Comparison of ENCODE assay signal across 26 cellular contexts in the genomic region with DNA sequence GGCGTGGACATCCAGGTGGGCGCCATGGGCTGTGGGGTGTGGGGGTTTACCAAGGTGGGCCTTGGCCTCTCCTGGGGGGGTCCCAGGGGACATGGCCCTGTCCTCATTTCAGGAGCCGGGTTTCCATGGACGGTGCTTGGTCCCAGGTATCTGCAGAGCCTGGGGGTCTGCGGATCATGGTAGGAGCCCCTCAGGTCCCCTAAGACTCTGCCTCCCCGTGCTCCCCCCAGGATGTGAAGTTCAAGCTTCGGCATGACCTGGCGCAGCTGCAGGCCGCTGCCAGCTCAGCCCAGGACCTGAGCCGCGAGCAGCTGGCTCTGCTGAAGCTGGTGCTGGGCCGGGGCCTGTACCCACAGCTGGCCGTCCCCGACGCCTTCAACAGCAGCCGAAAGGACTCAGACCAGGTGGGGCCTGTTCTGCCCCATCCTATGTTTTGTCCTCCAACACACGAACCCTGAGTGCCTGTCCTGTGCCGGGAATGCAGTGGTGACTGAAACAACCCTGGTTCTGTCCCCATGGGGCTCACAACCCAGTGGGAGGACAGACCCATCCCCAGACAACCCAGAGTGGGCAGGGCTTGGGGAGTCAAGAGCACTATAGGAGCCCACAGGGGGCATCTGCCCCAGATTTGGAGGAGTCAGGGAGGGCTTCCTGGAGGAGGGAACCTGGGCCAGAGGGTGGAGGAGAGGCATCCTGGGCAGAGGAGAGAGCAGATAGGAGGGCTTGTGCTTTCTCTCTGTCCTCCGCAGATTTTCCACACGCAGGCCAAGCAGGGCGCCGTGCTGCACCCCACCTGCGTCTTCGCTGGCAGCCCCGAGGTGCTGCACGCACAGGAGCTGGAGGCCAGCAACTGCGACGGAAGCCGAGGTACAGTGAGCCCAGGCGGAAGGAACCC. TPM values are rescaled to one million over a fixed set of nuclear protein-coding genes. Genes with fewer than 3 reads are reported as not detected.
"Had no signal": no experiment of that assay in that cellular context is flagged by ENCODE, and none has a peak within 500 bp of the region (broad histone marks: within the 10 kb centered on the region; RNA-seq: fewer than 3 reads in every experiment).

No MANE protein-coding gene starts in this region.

- H3K27ac Mint-ChIP-seq: activated CD4-positive, alpha-beta T cell treated with anti-CD3 and anti-CD28 coated beads, Interleukin-2, amount 10 ng/mL, durations not matched to agents 24 days and 14 days; activated CD8-positive, alpha-beta memory T cell treated with anti-CD3 and anti-CD28 coated beads, Interleukin-2, amount 10 ng/mL, durations not matched to agents 7 days and 5 days; activated CD8-positive, alpha-beta T cell treated with anti-CD3 and anti-CD28 coated beads for 36 hours; activated naive CD8-positive, alpha-beta T cell; activated T-helper 1 cell treated with anti-CD3 and anti-CD28 coated beads, Interleukin-12 subunit alpha, Interleukin-12 subunit beta, Interleukin-2, Interleukin-4 antibody, amounts not matched to agents 30 ng/mL and 10 ng/mL and 1 ng/mL, durations not matched to agents 14 hours and 24 hours and 36 hours; natural killer cell; T-cell; T-helper 2 cell treated with Interferon-gamma antibody and Interleukin-4, amounts not matched to agents 5 μg/mL and 100 μg/mL, for 36 hours had no signal

- H3K4me1 ChIP-seq: upper lobe of left lung had no signal

- H3K27ac ChIP-seq: thoracic aorta, VCaP had no signal

- DNase-seq: activated CD4-positive, alpha-beta T cell treated with anti-CD3 and anti-CD28 coated beads, Interleukin-2, amount 10 ng/mL, durations not matched to agents 24 days and 14 days; activated CD8-positive, alpha-beta memory T cell treated with anti-CD3 and anti-CD28 coated beads, Interleukin-2, amount 10 ng/mL, durations not matched to agents 7 days and 5 days; activated CD8-positive, alpha-beta T cell treated with anti-CD3 and anti-CD28 coated beads for 36 hours; activated gamma-delta T cell treated with Interleukin-2 at 50 U/mL for 16 hours; activated T-cell treated with anti-CD3 and anti-CD28 coated beads for 4 hours; central memory CD4-positive, alpha-beta T cell; dermis blood vessel endothelial cell; effector CD8-positive, alpha-beta T cell; foreskin melanocyte; hippocampal formation; kidney glomerular epithelial cell; left ventricle myocardium superior; midbrain; natural killer cell; stimulated activated CD4-positive, alpha-beta T cell treated with anti-CD3 and anti-CD28 coated beads, Interleukin-2, amount 100 ng/mL, for 48 hours; stimulated activated CD8-positive, alpha-beta memory T cell treated with anti-CD3 and anti-CD28 coated beads, Interleukin-4, amount 100 ng/mL, for 48 hours; stimulated activated naive CD4-positive, alpha-beta T cell treated with Interleukin-2 at 50 U/mL for 16 hours; T-cell had no signal

- H3K9me3 Mint-ChIP-seq: activated CD4-positive, alpha-beta T cell treated with anti-CD3 and anti-CD28 coated beads, Interleukin-2, amount 10 ng/mL, durations not matched to agents 24 days and 14 days; activated CD8-positive, alpha-beta T cell treated with anti-CD3 and anti-CD28 coated beads for 36 hours; activated T-helper 1 cell treated with anti-CD3 and anti-CD28 coated beads, Interleukin-12 subunit alpha, Interleukin-12 subunit beta, Interleukin-2, Interleukin-4 antibody, amounts not matched to agents 30 ng/mL and 10 ng/mL and 1 ng/mL, durations not matched to agents 14 hours and 24 hours and 36 hours; natural killer cell; T-cell; T-helper 2 cell treated with Interferon-gamma antibody and Interleukin-4, amounts not matched to agents 5 μg/mL and 100 μg/mL, for 36 hours had no signal

- H3K4me1 Mint-ChIP-seq: activated CD4-positive, alpha-beta T cell treated with anti-CD3 and anti-CD28 coated beads, Interleukin-2, amount 10 ng/mL, durations not matched to agents 24 days and 14 days; activated CD8-positive, alpha-beta memory T cell treated with anti-CD3 and anti-CD28 coated beads, Interleukin-2, amount 10 ng/mL, durations not matched to agents 7 days and 5 days; T-cell had no signal

- H3K4me3 Mint-ChIP-seq: activated CD4-positive, alpha-beta T cell treated with anti-CD3 and anti-CD28 coated beads, Interleukin-2, amount 10 ng/mL, durations not matched to agents 24 days and 14 days; activated CD8-positive, alpha-beta memory T cell treated with anti-CD3 and anti-CD28 coated beads, Interleukin-2, amount 10 ng/mL, durations not matched to agents 7 days and 5 days; activated CD8-positive, alpha-beta T cell treated with anti-CD3 and anti-CD28 coated beads for 36 hours; activated naive CD8-positive, alpha-beta T cell; activated T-helper 1 cell treated with anti-CD3 and anti-CD28 coated beads, Interleukin-12 subunit alpha, Interleukin-12 subunit beta, Interleukin-2, Interleukin-4 antibody, amounts not matched to agents 30 ng/mL and 10 ng/mL and 1 ng/mL, durations not matched to agents 14 hours and 24 hours and 36 hours; natural killer cell; T-cell; T-helper 2 cell treated with Interferon-gamma antibody and Interleukin-4, amounts not matched to agents 5 μg/mL and 100 μg/mL, for 36 hours had no signal

- H3K36me3 Mint-ChIP-seq: activated naive CD8-positive, alpha-beta T cell; natural killer cell had no signal

- H3K27me3 Mint-ChIP-seq: activated CD4-positive, alpha-beta T cell treated with anti-CD3 and anti-CD28 coated beads, Interleukin-2, amount 10 ng/mL, durations not matched to agents 24 days and 14 days; activated CD8-positive, alpha-beta memory T cell treated with anti-CD3 and anti-CD28 coated beads, Interleukin-2, amount 10 ng/mL, durations not matched to agents 7 days and 5 days; activated CD8-positive, alpha-beta T cell treated with anti-CD3 and anti-CD28 coated beads for 36 hours; activated naive CD8-positive, alpha-beta T cell; T-cell had no signal

- ATAC-seq: activated CD4-positive, CD25-positive, alpha-beta regulatory T cell treated with anti-CD3 and anti-CD28 coated beads, Interleukin-2, amount 50 U/mL, for 24 hours; activated CD8-positive, alpha-beta memory T cell treated with anti-CD3 and anti-CD28 coated beads, Interleukin-2, amount 10 ng/mL, durations not matched to agents 7 days and 5 days; activated CD8-positive, alpha-beta T cell treated with anti-CD3 and anti-CD28 coated beads for 36 hours; left ventricle myocardium superior; T-cell had no signal

- H3K27me3 ChIP-seq: upper lobe of left lung had no signal

- H3K9me3 ChIP-seq: thoracic aorta, upper lobe of left lung had no signal

- H3K4me3 ChIP-seq: thoracic aorta, upper lobe of left lung had no signal

RNA-seq across cellular contexts. Expression of a gene that starts 43.4 kb away (rescaled TPM):
- total RNA-seq: activated CD4-positive, alpha-beta T cell treated with anti-CD3 and anti-CD28 coated beads, Interleukin-2, amount 10 ng/mL, durations not matched to agents 24 days and 14 days; activated CD8-positive, alpha-beta memory T cell treated with anti-CD3 and anti-CD28 coated beads, Interleukin-2, amount 10 ng/mL, durations not matched to agents 7 days and 5 days; activated CD8-positive, alpha-beta T cell treated with anti-CD3 and anti-CD28 coated beads for 36 hours; activated T-helper 1 cell treated with anti-CD3 and anti-CD28 coated beads, Interleukin-12 subunit alpha, Interleukin-12 subunit beta, Interleukin-2, Interleukin-4 antibody, amounts not matched to agents 30 ng/mL and 10 ng/mL and 1 ng/mL, durations not matched to agents 14 hours and 24 hours and 36 hours; dermis blood vessel endothelial cell; natural killer cell had no signal

RNA-seq across cellular contexts. Expression of a gene that starts 44.0 kb away (rescaled TPM):
- total RNA-seq: activated CD4-positive, alpha-beta T cell treated with anti-CD3 and anti-CD28 coated beads, Interleukin-2, amount 10 ng/mL, durations not matched to agents 24 days and 14 days; activated T-helper 1 cell treated with anti-CD3 and anti-CD28 coated beads, Interleukin-12 subunit alpha, Interleukin-12 subunit beta, Interleukin-2, Interleukin-4 antibody, amounts not matched to agents 30 ng/mL and 10 ng/mL and 1 ng/mL, durations not matched to agents 14 hours and 24 hours and 36 hours; astrocyte had no signal
